1 cellular context compared by ENCODE assay signal in the genomic region with DNA sequence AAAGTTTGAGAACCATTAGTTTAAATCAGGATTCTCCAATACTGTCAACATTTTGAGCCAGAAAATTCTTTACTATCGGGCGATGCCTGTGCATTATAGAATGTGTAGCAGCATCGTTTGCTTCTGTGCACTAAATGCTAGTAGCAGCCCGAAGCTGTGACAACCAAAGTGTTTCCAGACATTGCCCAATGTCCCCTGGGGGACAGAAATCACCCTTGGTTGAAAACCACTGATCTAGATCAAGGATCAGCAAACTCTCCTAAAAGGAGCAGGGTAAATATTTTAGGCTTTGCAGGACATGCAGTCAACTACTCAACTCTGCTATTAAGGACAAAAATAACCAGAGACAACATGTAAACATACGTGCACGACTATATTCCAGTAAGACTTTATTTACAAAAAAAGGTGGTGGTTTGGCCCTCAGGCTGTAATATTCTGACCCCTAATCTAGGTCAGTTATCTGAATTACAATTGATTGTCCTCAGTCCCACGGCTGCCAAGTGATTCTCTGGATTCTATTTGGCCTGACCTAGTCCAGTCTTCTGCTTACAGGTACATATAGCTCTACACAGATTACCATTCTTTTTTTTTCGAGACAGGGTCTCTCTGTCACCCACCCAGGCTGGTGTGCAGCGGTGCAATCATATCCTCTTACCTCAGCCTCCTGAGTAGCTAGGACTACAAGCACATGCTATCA.
TF ChIP-seq lines count a peak whose summit lies in the region.

No MANE protein-coding gene starts in this region.

TF ChIP-seq in HepG2, 621 proteins besides CTCF, POLR2A, EP300 and RAD21:
- TF ChIP-seq, protein P1, sequence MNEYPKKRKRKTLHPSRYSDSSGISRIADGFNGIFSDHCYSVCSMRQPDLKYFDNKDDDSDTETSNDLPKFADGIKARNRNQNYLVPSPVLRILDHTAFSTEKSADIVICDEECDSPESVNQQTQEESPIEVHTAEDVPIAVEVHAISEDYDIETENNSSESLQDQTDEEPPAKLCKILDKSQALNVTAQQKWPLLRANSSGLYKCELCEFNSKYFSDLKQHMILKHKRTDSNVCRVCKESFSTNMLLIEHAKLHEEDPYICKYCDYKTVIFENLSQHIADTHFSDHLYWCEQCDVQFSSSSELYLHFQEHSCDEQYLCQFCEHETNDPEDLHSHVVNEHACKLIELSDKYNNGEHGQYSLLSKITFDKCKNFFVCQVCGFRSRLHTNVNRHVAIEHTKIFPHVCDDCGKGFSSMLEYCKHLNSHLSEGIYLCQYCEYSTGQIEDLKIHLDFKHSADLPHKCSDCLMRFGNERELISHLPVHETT (CRISPR knock-in tag; conservative IDR thresholded peaks at IDR 0.05), result no peak
- TF ChIP-seq, protein P2, sequence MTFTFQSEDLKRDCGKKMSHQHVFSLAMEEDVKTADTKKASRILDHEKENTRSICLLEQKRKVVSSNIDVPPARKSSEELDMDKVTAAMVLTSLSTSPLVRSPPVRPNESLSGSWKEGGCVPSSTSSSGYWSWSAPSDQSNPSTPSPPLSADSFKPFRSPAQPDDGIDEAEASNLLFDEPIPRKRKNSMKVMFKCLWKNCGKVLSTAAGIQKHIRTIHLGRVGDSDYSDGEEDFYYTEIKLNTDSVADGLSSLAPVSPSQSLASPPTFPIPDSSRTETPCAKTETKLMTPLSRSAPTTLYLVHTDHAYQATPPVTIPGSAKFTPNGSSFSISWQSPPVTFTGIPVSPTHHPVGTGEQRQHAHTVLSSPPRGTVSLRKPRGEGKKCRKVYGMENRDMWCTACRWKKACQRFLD (CRISPR knock-in tag; IDR thresholded peaks at IDR 0.05; ENCODE audit: borderline replicate concordance), result no peak
- TF ChIP-seq ZNF354B (CRISPR knock-in tag; IDR thresholded peaks at IDR 0.05), result no peak
- TF ChIP-seq ZNF713 (CRISPR knock-in tag; IDR thresholded peaks at IDR 0.05), result no peak
- TF ChIP-seq POGZ (CRISPR knock-in tag; IDR thresholded peaks at IDR 0.05), result no peak
- TF ChIP-seq SPEN (CRISPR knock-in tag; IDR thresholded peaks at IDR 0.05; ENCODE audit: low read depth), result no peak
- TF ChIP-seq, protein P3, sequence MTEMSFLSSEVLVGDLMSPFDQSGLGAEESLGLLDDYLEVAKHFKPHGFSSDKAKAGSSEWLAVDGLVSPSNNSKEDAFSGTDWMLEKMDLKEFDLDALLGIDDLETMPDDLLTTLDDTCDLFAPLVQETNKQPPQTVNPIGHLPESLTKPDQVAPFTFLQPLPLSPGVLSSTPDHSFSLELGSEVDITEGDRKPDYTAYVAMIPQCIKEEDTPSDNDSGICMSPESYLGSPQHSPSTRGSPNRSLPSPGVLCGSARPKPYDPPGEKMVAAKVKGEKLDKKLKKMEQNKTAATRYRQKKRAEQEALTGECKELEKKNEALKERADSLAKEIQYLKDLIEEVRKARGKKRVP (CRISPR knock-in tag; IDR thresholded peaks at IDR 0.05), result no peak
- TF ChIP-seq YY1 (IDR thresholded peaks at IDR 0.05; ENCODE audit: insufficient read depth, insufficient replicate concordance, low read depth, low read length), result no peak
- TF ChIP-seq ZFP41 (CRISPR knock-in tag; IDR thresholded peaks at IDR 0.05; ENCODE audit: borderline replicate concordance), result no peak
- TF ChIP-seq, protein P4, sequence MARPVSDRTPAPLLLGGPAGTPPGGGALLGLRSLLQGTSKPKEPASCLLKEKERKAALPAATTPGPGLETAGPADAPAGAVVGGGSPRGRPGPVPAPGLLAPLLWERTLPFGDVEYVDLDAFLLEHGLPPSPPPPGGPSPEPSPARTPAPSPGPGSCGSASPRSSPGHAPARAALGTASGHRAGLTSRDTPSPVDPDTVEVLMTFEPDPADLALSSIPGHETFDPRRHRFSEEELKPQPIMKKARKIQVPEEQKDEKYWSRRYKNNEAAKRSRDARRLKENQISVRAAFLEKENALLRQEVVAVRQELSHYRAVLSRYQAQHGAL (CRISPR knock-in tag; IDR thresholded peaks at IDR 0.05; ENCODE audit: not compliant biosample characterization), result no peak
- TF ChIP-seq CBFB (CRISPR knock-in tag; IDR thresholded peaks at IDR 0.05), result no peak
- no peak for TF ChIP-seq PHF8 (CRISPR knock-in tag; IDR thresholded peaks at IDR 0.05)
- TF ChIP-seq DMAP1 (CRISPR knock-in tag; IDR thresholded peaks at IDR 0.05), result no peak
- TF ChIP-seq GFI1 (CRISPR knock-in tag; IDR thresholded peaks at IDR 0.05; ENCODE audit: borderline replicate concordance), result no peak
- TF ChIP-seq RBFOX2 (IDR thresholded peaks at IDR 0.05; ENCODE audit: low read depth, low read length), result no peak
- no peak for TF ChIP-seq MIXL1 (CRISPR knock-in tag; IDR thresholded peaks at IDR 0.05)
- no peak for TF ChIP-seq WIZ (CRISPR knock-in tag; IDR thresholded peaks at IDR 0.05)
- TF ChIP-seq ZNF251 (CRISPR knock-in tag; IDR thresholded peaks at IDR 0.05), result no peak
- TF ChIP-seq, protein P5, sequence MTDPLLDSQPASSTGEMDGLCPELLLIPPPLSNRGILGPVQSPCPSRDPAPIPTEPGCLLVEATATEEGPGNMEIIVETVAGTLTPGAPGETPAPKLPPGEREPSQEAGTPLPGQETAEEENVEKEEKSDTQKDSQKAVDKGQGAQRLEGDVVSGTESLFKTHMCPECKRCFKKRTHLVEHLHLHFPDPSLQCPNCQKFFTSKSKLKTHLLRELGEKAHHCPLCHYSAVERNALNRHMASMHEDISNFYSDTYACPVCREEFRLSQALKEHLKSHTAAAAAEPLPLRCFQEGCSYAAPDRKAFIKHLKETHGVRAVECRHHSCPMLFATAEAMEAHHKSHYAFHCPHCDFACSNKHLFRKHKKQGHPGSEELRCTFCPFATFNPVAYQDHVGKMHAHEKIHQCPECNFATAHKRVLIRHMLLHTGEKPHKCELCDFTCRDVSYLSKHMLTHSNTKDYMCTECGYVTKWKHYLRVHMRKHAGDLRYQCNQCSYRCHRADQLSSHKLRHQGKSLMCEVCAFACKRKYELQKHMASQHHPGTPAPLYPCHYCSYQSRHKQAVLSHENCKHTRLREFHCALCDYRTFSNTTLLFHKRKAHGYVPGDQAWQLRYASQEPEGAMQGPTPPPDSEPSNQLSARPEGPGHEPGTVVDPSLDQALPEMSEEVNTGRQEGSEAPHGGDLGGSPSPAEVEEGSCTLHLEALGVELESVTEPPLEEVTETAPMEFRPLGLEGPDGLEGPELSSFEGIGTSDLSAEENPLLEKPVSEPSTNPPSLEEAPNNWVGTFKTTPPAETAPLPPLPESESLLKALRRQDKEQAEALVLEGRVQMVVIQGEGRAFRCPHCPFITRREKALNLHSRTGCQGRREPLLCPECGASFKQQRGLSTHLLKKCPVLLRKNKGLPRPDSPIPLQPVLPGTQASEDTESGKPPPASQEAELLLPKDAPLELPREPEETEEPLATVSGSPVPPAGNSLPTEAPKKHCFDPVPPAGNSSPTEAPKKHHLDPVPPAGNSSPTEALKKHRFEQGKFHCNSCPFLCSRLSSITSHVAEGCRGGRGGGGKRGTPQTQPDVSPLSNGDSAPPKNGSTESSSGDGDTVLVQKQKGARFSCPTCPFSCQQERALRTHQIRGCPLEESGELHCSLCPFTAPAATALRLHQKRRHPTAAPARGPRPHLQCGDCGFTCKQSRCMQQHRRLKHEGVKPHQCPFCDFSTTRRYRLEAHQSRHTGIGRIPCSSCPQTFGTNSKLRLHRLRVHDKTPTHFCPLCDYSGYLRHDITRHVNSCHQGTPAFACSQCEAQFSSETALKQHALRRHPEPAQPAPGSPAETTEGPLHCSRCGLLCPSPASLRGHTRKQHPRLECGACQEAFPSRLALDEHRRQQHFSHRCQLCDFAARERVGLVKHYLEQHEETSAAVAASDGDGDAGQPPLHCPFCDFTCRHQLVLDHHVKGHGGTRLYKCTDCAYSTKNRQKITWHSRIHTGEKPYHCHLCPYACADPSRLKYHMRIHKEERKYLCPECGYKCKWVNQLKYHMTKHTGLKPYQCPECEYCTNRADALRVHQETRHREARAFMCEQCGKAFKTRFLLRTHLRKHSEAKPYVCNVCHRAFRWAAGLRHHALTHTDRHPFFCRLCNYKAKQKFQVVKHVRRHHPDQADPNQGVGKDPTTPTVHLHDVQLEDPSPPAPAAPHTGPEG (CRISPR knock-in tag; IDR thresholded peaks at IDR 0.05), result no peak
- no peak for TF ChIP-seq ZNF263 (CRISPR knock-in tag; IDR thresholded peaks at IDR 0.05)
